1 cellular context compared by ENCODE assay signal in genomic region chr7:143974457-143974856, GRCh38.
TF ChIP-seq lines count a peak whose summit lies in the region.

No MANE protein-coding gene starts in this region.

TF ChIP-seq in IMR-90, 13 proteins besides CTCF, POLR2A, EP300 and RAD21 (continued from another document):
- TF ChIP-seq FOS (IDR thresholded peaks at IDR 0.05; ENCODE audit: low read depth, low read length) (no peak), MAFK (IDR thresholded peaks at IDR 0.05; ENCODE audit: low read depth, low read length) (no peak), MAZ (IDR thresholded peaks at IDR 0.05; ENCODE audit: borderline replicate concordance, low read depth, low read length) (no peak), MXI1 (IDR thresholded peaks at IDR 0.05; ENCODE audit: borderline replicate concordance, low read depth, low read length) (no peak), ELK1 (IDR thresholded peaks at IDR 0.05; ENCODE audit: borderline replicate concordance, low read depth, low read length) (no peak), RCOR1 (IDR thresholded peaks at IDR 0.05; ENCODE audit: insufficient replicate concordance, low read length) (no peak), RFX5 (IDR thresholded peaks at IDR 0.05; ENCODE audit: low read depth, low read length) (no peak), CHD1 (IDR thresholded peaks at IDR 0.05; ENCODE audit: low read depth, low read length) (no peak), NFE2L2 (IDR thresholded peaks at IDR 0.05; ENCODE audit: low read depth, low read length) (no peak)
